ENCODE assay signal across 10 cellular contexts in the genomic region with DNA sequence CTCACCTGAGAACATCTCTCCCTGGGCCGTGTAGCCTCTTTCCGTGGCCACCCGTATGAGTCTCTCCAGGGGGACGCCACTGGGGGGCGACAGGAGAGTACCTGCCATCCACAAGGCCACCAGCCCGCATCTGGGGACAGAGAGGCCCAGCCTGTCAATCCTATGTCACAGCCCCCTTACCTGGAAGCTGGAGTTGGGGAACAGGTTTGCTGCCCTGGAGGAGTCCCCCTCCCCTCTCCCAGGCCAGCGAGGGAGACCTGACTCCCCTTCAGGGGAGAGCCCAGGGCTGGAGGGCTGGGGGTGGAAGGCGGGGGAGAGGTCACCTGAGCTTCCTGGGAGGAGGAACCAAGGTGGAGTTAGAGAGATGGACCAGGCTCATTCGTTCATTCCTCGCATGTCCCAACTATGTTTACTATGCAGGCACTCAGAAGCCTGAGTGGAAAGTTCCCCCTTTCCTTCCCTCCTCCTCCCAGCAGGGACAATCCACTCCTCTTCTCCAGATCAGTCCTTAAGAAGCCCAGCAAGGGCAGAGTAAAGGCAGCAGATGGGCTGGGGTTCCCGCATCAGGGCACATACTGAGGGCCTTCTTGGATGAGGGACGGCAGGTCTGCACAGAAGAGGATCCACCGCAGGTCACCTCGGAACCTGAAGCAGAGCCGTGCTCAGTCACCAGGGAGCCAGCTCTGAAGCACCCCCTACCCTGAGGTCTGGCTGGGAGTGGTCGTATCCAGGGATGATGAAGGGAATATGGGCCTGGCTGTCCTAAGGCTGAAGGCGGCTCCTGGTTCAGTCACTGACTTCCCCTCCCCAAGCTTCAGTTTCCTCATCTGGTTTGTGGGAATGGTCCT. TPM values are rescaled to one million over a fixed set of nuclear protein-coding genes. Genes with fewer than 3 reads are reported as not detected.
DNase-seq lines count a peak whose midpoint lies in the region; ATAC-seq, FAIRE-seq and TF ChIP-seq lines count a peak whose summit lies in the region.
"Had no signal": no experiment of that assay in that cellular context is flagged by ENCODE, and none has a peak within 500 bp of the region (broad histone marks: within the 10 kb centered on the region; RNA-seq: fewer than 3 reads in every experiment).

No MANE protein-coding gene starts in this region.

- CTCF ChIA-PET in A549 (lab: Yijun Ruan, JAX) = interaction anchor here (0.6 to 15.8 kb wide), 12 partner anchors 16 to 400 kb away, joined by 3 to 199 read pairs (median 4); a partner anchor contains a TSS

- H3F3A ChIP-seq in GM23248 (ENCODE audit: insufficient read depth) = peaks cover 23% of the 10 kb centered on the region

- H3K27ac Mint-ChIP-seq in activated naive CD8-positive, alpha-beta T cell treated with anti-CD3 and anti-CD28 coated beads for 36 hours = no peak overlapping the region

- H3K27me3 ChIP-seq in GM23248 (replicated peaks; ENCODE audit: insufficient read depth) (no peaks in the 10 kb centered on the region), liver (ENCODE audit: control insufficient read depth in 4 of 4, insufficient read depth in 4 of 4, low read length in 3 of 4) (no peaks in the 10 kb centered on the region), ovary (no peaks in the 10 kb centered on the region)
- H3K27me3 ChIP-seq: neutrophil had no signal

- H3K9me3 ChIP-seq in A549 (no peaks in the 10 kb centered on the region), GM23248 (ENCODE audit: low read depth) (no peaks in the 10 kb centered on the region), liver (ENCODE audit: control insufficient read depth in 4 of 4, low read length in 3 of 4) (no peaks in the 10 kb centered on the region), ovary (no peaks in the 10 kb centered on the region)
- H3K9me3 ChIP-seq: neutrophil had no signal

- DNase-seq in A549 (ENCODE audit: low read depth in 1 of 2, low spot score in 1 of 2) (no peak), GM23248 (no peak), ovary (no peak), cerebellar nuclear complex (lab: John Stamatoyannopoulos, UW) (no peak), SIG-M5 (lab: John Stamatoyannopoulos, UW) (no peak)
- peak; percentile 42 for DNase-seq in activated naive CD8-positive, alpha-beta T cell treated with anti-CD3 and anti-CD28 coated beads for 36 hours

- TF ChIP-seq EP300 in A549 (IDR thresholded peaks at IDR 0.05) (no peak), ovary (IDR thresholded peaks at IDR 0.05) (no peak)

- intact Hi-C loops in ovary (cut with DNase I) = no loop called here

- 78% methylated on average over 17 of the region's 17 CpGs for WGBS in A549 (ENCODE audit: missing lambda C conversion rate)
- WGBS in GM23248 (ENCODE audit: low coverage in 1 of 2, low lambda C conversion rate in 2 of 2, missing lambda C conversion rate in 2 of 2), 2 experiments = 80% methylated on average over 13 to 17 of the region's 17 CpGs
- 83% methylated on average over 17 of the region's 17 CpGs for WGBS in liver
- WGBS in ovary, 3 donors = 68 to 76% (median 72%) methylated on average over 17 of the region's 17 CpGs

- no peaks in the 10 kb centered on the region for H3K9me3 Mint-ChIP-seq in activated naive CD8-positive, alpha-beta T cell treated with anti-CD3 and anti-CD28 coated beads for 36 hours

- in situ Hi-C loops in GM23248 (cut with MboI) = no loop called here

- H3K9ac ChIP-seq in GM23248 = peak overlapping the region; percentile 34
- H3K9ac ChIP-seq in liver (ENCODE audit: low read depth in 1 of 2, low read length in 2 of 2) = no peak overlapping the region

- peaks cover 8% of the 10 kb centered on the region for H3K79me2 ChIP-seq in GM23248 (ENCODE audit: insufficient read depth)

- no peaks in the 10 kb centered on the region for H3K27me3 Mint-ChIP-seq in activated naive CD8-positive, alpha-beta T cell treated with anti-CD3 and anti-CD28 coated beads for 36 hours

- TF ChIP-seq POLR2A in A549 (IDR thresholded peaks at IDR 0.05; ENCODE audit: low read length) = no peak
- no peak for TF ChIP-seq POLR2A in ovary (IDR thresholded peaks at IDR 0.05)

- H3K27ac ChIP-seq in A549 (peak overlapping the region in 1 of 2 experiments; percentile 64; a peak in 3 of 6 replicates), GM23248 (peak overlapping the region; percentile 43), liver (ENCODE audit: low read depth in 1 of 2, low read length in 2 of 2) (no peak overlapping the region), ovary (no peak overlapping the region)
- H3K27ac ChIP-seq: neutrophil had no signal

- ATAC-seq in A549 (peak; percentile 7 to 46; a peak in 4 of 6 replicates), GM18861 (IDR thresholded peaks at IDR 0.05; ENCODE audit: unreplicated experiment) (no peak)

- POLR2A ChIA-PET in A549 (lab: Yijun Ruan, JAX) = interaction anchor here (0.8 to 1.7 kb wide), 3 partner anchors 28 to 54 kb away, joined by 4 to 6 read pairs (median 4); a partner anchor contains a TSS

- H3K4me3 ChIP-seq in A549 (no peak overlapping the region), GM23248 (no peak overlapping the region), liver (ENCODE audit: low read depth in 1 of 3, low read length in 3 of 3) (no peak overlapping the region), ovary (no peak overlapping the region)

- H3K4me2 ChIP-seq in A549 (peak overlapping the region; percentile 29; the same call in 2 of the 3 replicates), GM23248 (ENCODE audit: unreplicated experiment) (peak overlapping the region; percentile 43)

- peaks cover 4% of the 10 kb centered on the region for H3K4me1 Mint-ChIP-seq in activated naive CD8-positive, alpha-beta T cell treated with anti-CD3 and anti-CD28 coated beads for 36 hours

- no peak overlapping the region for H3K4me3 Mint-ChIP-seq in activated naive CD8-positive, alpha-beta T cell treated with anti-CD3 and anti-CD28 coated beads for 36 hours

- H3K4me1 ChIP-seq in A549 (peaks cover 28% of the 10 kb centered on the region), GM23248 (ENCODE audit: insufficient read depth) (peaks cover 33% of the 10 kb centered on the region), liver (ENCODE audit: control insufficient read depth in 4 of 4, insufficient read depth in 4 of 4, low read length in 3 of 4) (peaks cover 3 to 16% (median 10%) of the 10 kb centered on the region in 4 donors), ovary (ENCODE audit: insufficient read depth) (peaks cover 8% of the 10 kb centered on the region)

- TF ChIP-seq RAD21 in A549 (conservative IDR thresholded peaks at IDR 0.05 in 1 of 2, IDR thresholded peaks at IDR 0.05 in 1 of 2) (peak; percentile 34; a peak in 4 of 5 replicates), liver (IDR thresholded peaks at IDR 0.05) (peak in 1 of 2 donors; percentile 59)

- H3K36me3 ChIP-seq in GM23248 (ENCODE audit: low read depth) = no peaks in the 10 kb centered on the region
- peaks cover 0 to 8% (median 2%) of the 10 kb centered on the region in 4 donors for H3K36me3 ChIP-seq in liver (ENCODE audit: control insufficient read depth in 4 of 4, insufficient read depth in 3 of 4, low read depth in 1 of 4, low read length in 3 of 4)
- H3K36me3 ChIP-seq in ovary = no peaks in the 10 kb centered on the region

- no peak for FAIRE-seq in A549 (lab: Jason Lieb, UNC)
- FAIRE-seq: endometrium had no signal

- TF ChIP-seq CTCF in A549 (IDR thresholded peaks at IDR 0.05) (peak; percentile 24; the same call in 1 of the 3 replicates), liver (IDR thresholded peaks at IDR 0.05; ENCODE audit: low read depth, low read length, missing input control) (peak; percentile 5), ovary (IDR thresholded peaks at IDR 0.05) (no peak)

- no peaks in the 10 kb centered on the region for H3K9me2 ChIP-seq in GM23248 (ENCODE audit: insufficient read depth)

- peaks cover 5% of the 10 kb centered on the region for H3K36me3 Mint-ChIP-seq in activated naive CD8-positive, alpha-beta T cell treated with anti-CD3 and anti-CD28 coated beads for 36 hours

- H2AFZ ChIP-seq in GM23248 = peak overlapping the region; percentile 45; the same call in 1 of the 2 replicates

- H4K20me1 ChIP-seq in GM23248 (ENCODE audit: insufficient read depth) = no peaks in the 10 kb centered on the region

RNA-seq across cellular contexts. Expression of a gene that starts 5.5 kb away (rescaled TPM):
- polyA plus RNA-seq in A549 (2011; rRNA removed) (7.8 and 11.7 TPM in 2 replicates), A549 (2017; fragmentation: RNase III; extraction: RNeasy Plus Mini Kit Qiagen cat#74134 plus additional on column Dnase treatment) (14.1 to 18.5 TPM (median 14.8 TPM) in 3 replicates), GM23248 (2016; fragmentation: Nextera tagmentation; extraction: Ambion mirVana) (5.6 and 7.3 TPM in 2 replicates), liver (1 to 10 TPM; 4.2 to 7.7 TPM), ovary (1 to 10 TPM; 3.0 to 6.4 TPM)
- polyA plus RNA-seq in A549 (2012; cell fraction: cytosol; rRNA removed) = 13.0 and 16.7 TPM in 2 replicates
- polyA plus RNA-seq in A549 (2012; cell fraction: nucleus; rRNA removed) = 40.2 and 46.1 TPM in 2 replicates
- 13.9 and 15.5 TPM in 2 replicates for polyA minus RNA-seq in A549 (2011; rRNA and poly(A)+ RNA removed)
- 0.38 and 2.5 TPM in 2 replicates for total RNA-seq in GM23248 (2014; rRNA removed; shearing (Covaris generic))
- total RNA-seq in activated naive CD8-positive, alpha-beta T cell treated with anti-CD3 and anti-CD28 coated beads for 36 hours = 10 to 100 TPM; 13.8 to 15.6 TPM
- total RNA-seq in liver (1 to 10 TPM in 1 of 2 donors, under 1 TPM in 1; 0.93 to 1.8 TPM), ovary (1 to 10 TPM; 2.1 to 6.5 (median 3.7) TPM)

RNA-seq across cellular contexts. Expression of a gene that starts 6.2 kb away (rescaled TPM):
- polyA plus RNA-seq in A549 (2011; rRNA removed) (235 and 236 TPM in 2 replicates), A549 (2017; fragmentation: RNase III; extraction: RNeasy Plus Mini Kit Qiagen cat#74134 plus additional on column Dnase treatment) (141 to 155 TPM (median 143 TPM) in 3 replicates), GM23248 (2016; fragmentation: Nextera tagmentation; extraction: Ambion mirVana) (50.1 and 58.5 TPM in 2 replicates), liver (10 to 100 TPM; 12.4 to 21.6 TPM), ovary (10 to 100 TPM; 56.4 to 83.9 TPM)
- polyA plus RNA-seq in A549 (2012; cell fraction: cytosol; rRNA removed) = 265 and 288 TPM in 2 replicates
- 267 and 341 TPM in 2 replicates for polyA plus RNA-seq in A549 (2012; cell fraction: nucleus; rRNA removed)
- 390 and 504 TPM in 2 replicates for polyA minus RNA-seq in A549 (2011; rRNA and poly(A)+ RNA removed)
- total RNA-seq in GM23248 (2014; rRNA removed; shearing (Covaris generic)) = 30.6 and 35.3 TPM in 2 replicates
- 100 to 1,000 TPM; 237 to 252 TPM for total RNA-seq in activated naive CD8-positive, alpha-beta T cell treated with anti-CD3 and anti-CD28 coated beads for 36 hours
- total RNA-seq in liver (10 to 100 TPM; 11.8 to 27.1 TPM), ovary (10 to 100 TPM; 48.9 to 80.7 (median 72.4) TPM)

RNA-seq across cellular contexts. Expression of a gene that starts 27.9 kb away (rescaled TPM):
- polyA plus RNA-seq in A549 (2011; rRNA removed) (6.5 and 8.7 TPM in 2 replicates), A549 (2017; fragmentation: RNase III; extraction: RNeasy Plus Mini Kit Qiagen cat#74134 plus additional on column Dnase treatment) (7.9 to 8.6 TPM (median 8.1 TPM) in 3 replicates), GM23248 (2016; fragmentation: Nextera tagmentation; extraction: Ambion mirVana) (8.5 and 10.4 TPM in 2 replicates), liver (10 to 100 TPM in 1 of 2 donors, 1 to 10 TPM in 1; 4.2 to 10.2 TPM), ovary (10 to 100 TPM in 1 of 2 donors, 1 to 10 TPM in 1; 6.5 to 14.3 TPM)
- polyA plus RNA-seq in A549 (2012; cell fraction: cytosol; rRNA removed) = 6.6 and 7.7 TPM in 2 replicates
- 10.7 and 10.9 TPM in 2 replicates for polyA plus RNA-seq in A549 (2012; cell fraction: nucleus; rRNA removed)
- 13.8 and 14.2 TPM in 2 replicates for polyA minus RNA-seq in A549 (2011; rRNA and poly(A)+ RNA removed)
- 19.9 and 24.7 TPM in 2 replicates for total RNA-seq in GM23248 (2014; rRNA removed; shearing (Covaris generic))
- 1 to 10 TPM; 3.8 to 4.1 TPM for total RNA-seq in activated naive CD8-positive, alpha-beta T cell treated with anti-CD3 and anti-CD28 coated beads for 36 hours
- total RNA-seq in liver (10 to 100 TPM in 1 of 2 donors, 1 to 10 TPM in 1; 5.1 to 12.5 TPM), ovary (100 to 1,000 TPM in 1 of 7 donors, 10 to 100 TPM in 6; 14.2 to 117 (median 22.4) TPM)

RNA-seq across cellular contexts. Expression of a gene that starts 28.1 kb away (rescaled TPM):
- 43.9 and 47.2 TPM in 2 replicates for polyA plus RNA-seq in A549 (2011; rRNA removed)
- polyA plus RNA-seq in A549 (2012; cell fraction: cytosol; rRNA removed) = 55.5 and 70.2 TPM in 2 replicates
- 158 and 174 TPM in 2 replicates for polyA plus RNA-seq in A549 (2012; cell fraction: nucleus; rRNA removed)
- polyA plus RNA-seq in A549 (2017; fragmentation: RNase III; extraction: RNeasy Plus Mini Kit Qiagen cat#74134 plus additional on column Dnase treatment) = 55.3 to 64.9 TPM (median 63.6 TPM) in 3 replicates
- 55.3 TPM in 2 replicates for polyA minus RNA-seq in A549 (2011; rRNA and poly(A)+ RNA removed)
- 28.6 and 43.4 TPM in 2 replicates for total RNA-seq in GM23248 (2014; rRNA removed; shearing (Covaris generic))
- polyA plus RNA-seq in GM23248 (2016; fragmentation: Nextera tagmentation; extraction: Ambion mirVana) = 13.4 and 15.2 TPM in 2 replicates
- total RNA-seq in activated naive CD8-positive, alpha-beta T cell treated with anti-CD3 and anti-CD28 coated beads for 36 hours = 10 to 100 TPM; 18.9 to 25.3 TPM
- total RNA-seq in liver = 10 to 100 TPM; 15.2 to 24.7 TPM
- polyA plus RNA-seq in liver = 10 to 100 TPM in 1 of 2 donors, 1 to 10 TPM in 1; 6.4 to 30.6 TPM
- 10 to 100 TPM; 24.0 to 51.2 (median 42.5) TPM for total RNA-seq in ovary
- polyA plus RNA-seq in ovary = 10 to 100 TPM in 1 of 2 donors, 1 to 10 TPM in 1; 8.3 to 41.5 TPM

RNA-seq across cellular contexts. Expression of a gene that starts 30.5 kb away (rescaled TPM):
- polyA plus RNA-seq in A549 (2011; rRNA removed) = not detected in 2 replicates
- polyA plus RNA-seq in A549 (2012; cell fraction: cytosol; rRNA removed) = not detected in 2 replicates
- 0.48 and 2.0 TPM in 2 replicates for polyA plus RNA-seq in A549 (2012; cell fraction: nucleus; rRNA removed)
- not detected in 3 replicates for polyA plus RNA-seq in A549 (2017; fragmentation: RNase III; extraction: RNeasy Plus Mini Kit Qiagen cat#74134 plus additional on column Dnase treatment)
- 1.8 TPM in 1 of 2 replicates, not detected in the other for polyA minus RNA-seq in A549 (2011; rRNA and poly(A)+ RNA removed)
- total RNA-seq in GM23248 (2014; rRNA removed; shearing (Covaris generic)) = not detected in 2 replicates
- polyA plus RNA-seq in GM23248 (2016; fragmentation: Nextera tagmentation; extraction: Ambion mirVana) = not detected in 2 replicates
- not detected for total RNA-seq in activated naive CD8-positive, alpha-beta T cell treated with anti-CD3 and anti-CD28 coated beads for 36 hours
- under 1 TPM in 1 of 2 donors, not detected in 1; 0.42 TPM for total RNA-seq in liver
- under 1 TPM in 1 of 2 donors, not detected in 1; 0.44 TPM for polyA plus RNA-seq in liver
- 1 to 10 TPM in 5 of 7 donors, not detected in 2; 1.7 to 3.9 (median 2.6) TPM for total RNA-seq in ovary
- 1 to 10 TPM in 1 of 2 donors, not detected in 1; 1.9 TPM for polyA plus RNA-seq in ovary

Comparison
In these comparisons a context has a peak if more than half of its experiments do, and no peak if none do; other contexts are left out.
1. CTCF ChIP-seq: peak in A549 (single experiment) and liver (single experiment); none in ovary (0 of 3).